Comparison of ENCODE assay signal across 15 cellular contexts in genomic region chr14:84482256-84483071, GRCh38.
A peak's percentile ranks its signal among the peaks of the same experiment; 100 is the strongest.
DNase-seq lines count a peak whose midpoint lies in the region; ATAC-seq and TF ChIP-seq lines count a peak whose summit lies in the region.
"Had no signal": no experiment of that assay in that cellular context is flagged by ENCODE, and none has a peak within 500 bp of the region (broad histone marks: within the 10 kb centered on the region; RNA-seq: fewer than 3 reads in every experiment).

No MANE protein-coding gene starts in this region.

- intact Hi-C loops in IMR-90 (cut with micrococcal nuclease), result loop anchor here (5.0 kb wide), 1 partner anchor 1045 kb away; no protein-coding TSS in a partner anchor

- in situ Hi-C loops in IMR-90 (cut with MboI; ENCODE audit: low sequenced_read_pairs), result no loop called here

- peak overlapping the region; percentile 13 for H3K4me3 Mint-ChIP-seq in mesothelial cell of epicardium
- no peak overlapping the region for H3K4me3 Mint-ChIP-seq in stimulated activated naive CD8-positive, alpha-beta T cell treated with anti-CD3 and anti-CD28 coated beads, Interleukin-15, amount 100 ng/mL, for 72 hours
- H3K4me3 Mint-ChIP-seq: B cell had no signal

- H3K27ac ChIP-seq in IMR-90 (ENCODE audit: insufficient read depth, low read length), result peak overlapping the region; percentile 56; the same call in 1 of the 2 replicates
- H3K27ac ChIP-seq: cardiac muscle cell, HL-60 had no signal

- ATAC-seq in IMR-90 (ENCODE audit: low read depth), result peak; percentile 91
- no peak for ATAC-seq in stimulated activated naive CD8-positive, alpha-beta T cell treated with anti-CD3 and anti-CD28 coated beads, Interleukin-15, amount 100 ng/mL, for 72 hours
- ATAC-seq: Panc1 had no signal

- H2AK5ac ChIP-seq in IMR-90 (ENCODE audit: low read depth, low read length), result no peak overlapping the region

- peak overlapping the region; percentile 65 for H2BK5ac ChIP-seq in IMR-90 (ENCODE audit: low read depth, low read length, poor library complexity, severe bottlenecking)

- CTCF ChIA-PET in IMR-90 (lab: Yijun Ruan, JAX), result interaction anchor here (0.6 to 0.9 kb wide), 3 partner anchors 40 to 1158 kb away, joined by 3 to 4 read pairs (median 3); no protein-coding TSS in a partner anchor

- no TSS peak for BruUV-seq in IMR-90 (replicated peaks; lab: Mats Ljungman, UMichigan)

- H2BK20ac ChIP-seq in IMR-90 (ENCODE audit: low read depth, low read length), result peak overlapping the region; percentile 80; the same call in 1 of the 2 replicates

- H3K9me3 Mint-ChIP-seq in mesothelial cell of epicardium, result peaks cover 4% of the 10 kb centered on the region
- H3K9me3 Mint-ChIP-seq in stimulated activated naive CD8-positive, alpha-beta T cell treated with anti-CD3 and anti-CD28 coated beads, Interleukin-15, amount 100 ng/mL, for 72 hours, result peaks cover 0 to 6% of the 10 kb centered on the region in 2 donors

- H4K91ac ChIP-seq in IMR-90 (ENCODE audit: insufficient read depth, low read depth, low read length), result no peak overlapping the region

- no peaks in the 10 kb centered on the region for H3K9me1 ChIP-seq in IMR-90 (ENCODE audit: insufficient read depth, low read length)

- H3K4me2 ChIP-seq in IMR-90 (ENCODE audit: low read depth, low read length), result peak overlapping the region; percentile 54

- peak overlapping the region; percentile 66 for H3K27ac Mint-ChIP-seq in mesothelial cell of epicardium
- H3K27ac Mint-ChIP-seq in stimulated activated naive CD8-positive, alpha-beta T cell treated with anti-CD3 and anti-CD28 coated beads, Interleukin-15, amount 100 ng/mL, for 72 hours, result no peak overlapping the region
- H3K27ac Mint-ChIP-seq: B cell had no signal

- H3K9me3 ChIP-seq in IMR-90 (ENCODE audit: control insufficient read depth, insufficient read depth, low read length), result no peaks in the 10 kb centered on the region

- no peak overlapping the region; the same call in 2 of the 3 replicates for H2BK15ac ChIP-seq in IMR-90 (ENCODE audit: low read depth, low read length)

- no peaks in the 10 kb centered on the region for H3K27me3 Mint-ChIP-seq in mesothelial cell of epicardium (ENCODE audit: low read depth)
- no peaks in the 10 kb centered on the region for H3K27me3 Mint-ChIP-seq in stimulated activated naive CD8-positive, alpha-beta T cell treated with anti-CD3 and anti-CD28 coated beads, Interleukin-15, amount 100 ng/mL, for 72 hours
- H3K27me3 Mint-ChIP-seq: B cell had no signal

- H2AK9ac ChIP-seq in IMR-90 (replicated peaks; ENCODE audit: low read depth, low read length, poor library complexity), result no peak overlapping the region

- dilution Hi-C loops in IMR-90 (cut with HindIII; ENCODE audit: low sequenced_read_pairs, unreplicated experiment), result no loop called here

- no peak for TF ChIP-seq POLR2A in IMR-90 (IDR thresholded peaks at IDR 0.05; ENCODE audit: low read depth, low read length)

- H3K4ac ChIP-seq in IMR-90 (ENCODE audit: low read depth, low read length), result no peak overlapping the region

- no peak overlapping the region for H3K9ac ChIP-seq in IMR-90 (ENCODE audit: low read depth, low read length)

- no peaks in the 10 kb centered on the region for H3K79me1 ChIP-seq in IMR-90 (ENCODE audit: low read depth in 1 of 2, low read length in 2 of 2)

- WGBS in IMR-90 (ENCODE audit: extremely low coverage in 2 of 2, insufficient read length in 1 of 2), 2 experiments, result no CpG with 5 or more reads among the region's 5 CpGs

- H4K20me1 ChIP-seq in IMR-90 (ENCODE audit: insufficient read depth, low read length), result no peaks in the 10 kb centered on the region

- POLR2A ChIA-PET in IMR-90 (lab: Charles Lee; ENCODE audit: unreplicated experiment), result interaction anchor here (0.6 kb wide), 1 partner anchor 1047 kb away, joined by 3 read pairs; no protein-coding TSS in a partner anchor

- H3K23ac ChIP-seq in IMR-90 (ENCODE audit: low read depth, low read length), result no peak overlapping the region

- TF ChIP-seq CTCF in AG09309 (IDR thresholded peaks at IDR 0.05; ENCODE audit: control insufficient read depth, insufficient read depth, low read depth, low read length, missing control alignments), result no peak
- no peak for TF ChIP-seq CTCF in IMR-90 (conservative IDR thresholded peaks at IDR 0.05; ENCODE audit: low read depth, low read length)
- TF ChIP-seq CTCF in mesothelial cell of epicardium (IDR thresholded peaks at IDR 0.05; ENCODE audit: unreplicated experiment), result no peak

- no peak overlapping the region for H4K5ac ChIP-seq in IMR-90 (ENCODE audit: low read depth, low read length)

- H3K14ac ChIP-seq in IMR-90 (replicated peaks; ENCODE audit: low read depth, low read length), result no peak overlapping the region

- peak overlapping the region; percentile 82 for H2BK120ac ChIP-seq in IMR-90 (ENCODE audit: low read depth, low read length)

- peak overlapping the region; percentile 85 for H3K18ac ChIP-seq in IMR-90 (ENCODE audit: low read depth, low read length)

- H3K36me3 ChIP-seq in IMR-90 (ENCODE audit: control insufficient read depth, insufficient read depth, low read length), result no peaks in the 10 kb centered on the region
- H3K36me3 ChIP-seq: cardiac muscle cell had no signal

- TF ChIP-seq RAD21 in IMR-90 (IDR thresholded peaks at IDR 0.05; ENCODE audit: low read length), result no peak

- peak; percentile 1 for DNase-seq in AG09309 (ENCODE audit: low read depth)
- peak; percentile 75 for DNase-seq in IMR-90
- peak; percentile 72 for DNase-seq in dermis blood vessel endothelial cell
- no peak for DNase-seq in mesothelial cell of epicardium (ENCODE audit: low spot score in 2 of 2, unreplicated experiment in 2 of 2)
- DNase-seq in NCI-H82 treated with DMSO at 0.1 percent for 48 hours (lab: John Stamatoyannopoulos, UW; ENCODE audit: unreplicated experiment), result no peak
- DNase-seq in ureter (ENCODE audit: low spot score), result no peak
- DNase-seq in COLO668 (lab: John Stamatoyannopoulos, UW; ENCODE audit: unreplicated experiment), result no peak
- DNase-seq in stimulated activated naive CD8-positive, alpha-beta T cell treated with anti-CD3 and anti-CD28 coated beads, Interleukin-15, amount 100 ng/mL, for 72 hours, result no peak
- DNase-seq: activated CD4-positive, alpha-beta T cell treated with anti-CD3 and anti-CD28 coated beads for 48 hours; erythroblast; T-helper 2 cell had no signal

- no peaks in the 10 kb centered on the region; the same call in 1 of the 2 replicates for H3K4me1 ChIP-seq in IMR-90 (ENCODE audit: control insufficient read depth, insufficient read depth, low read length)

- no peak overlapping the region for H3K56ac ChIP-seq in IMR-90 (ENCODE audit: extremely low read depth, insufficient read depth, low read length)

- no peak overlapping the region for H3K4me3 ChIP-seq in AG09309 (ENCODE audit: control insufficient read depth, low read depth, low read length)
- no peak overlapping the region for H3K4me3 ChIP-seq in IMR-90 (ENCODE audit: insufficient read depth, low read depth, low read length)
- H3K4me3 ChIP-seq: cardiac muscle cell had no signal

- H3K36me3 Mint-ChIP-seq in mesothelial cell of epicardium, result no peaks in the 10 kb centered on the region

- peak overlapping the region in 1 of 2 experiments; percentile 69; a peak in 1 of 4 replicates for H4K8ac ChIP-seq in IMR-90 (ENCODE audit: low read depth in 2 of 2, low read length in 2 of 2)

- H3K27me3 ChIP-seq in IMR-90 (ENCODE audit: control insufficient read depth, insufficient read depth, low read length), result no peaks in the 10 kb centered on the region
- H3K27me3 ChIP-seq: cardiac muscle cell had no signal

- peaks cover 45% of the 10 kb centered on the region for H3K4me1 Mint-ChIP-seq in mesothelial cell of epicardium
- no peaks in the 10 kb centered on the region for H3K4me1 Mint-ChIP-seq in stimulated activated naive CD8-positive, alpha-beta T cell treated with anti-CD3 and anti-CD28 coated beads, Interleukin-15, amount 100 ng/mL, for 72 hours
- H3K4me1 Mint-ChIP-seq: B cell had no signal

- no peak overlapping the region for H2AFZ ChIP-seq in IMR-90 (replicated peaks; ENCODE audit: low read length, poor library complexity)

TF ChIP-seq in IMR-90, 13 proteins besides CTCF, POLR2A, EP300 and RAD21:
- TF ChIP-seq USF2 (IDR thresholded peaks at IDR 0.05; ENCODE audit: low read depth, low read length), result no peak

Comparison
In these comparisons a context has a peak if more than half of its experiments do, and no peak if none do; other contexts are left out.
1. DNase-seq: peak in AG09309 (single experiment), IMR-90 (single experiment) and dermis blood vessel endothelial cell (single experiment); none in mesothelial cell of epicardium (0 of 2), NCI-H82 treated with DMSO at 0.1 percent for 48 hours (single experiment), ureter (single experiment), COLO668 (single experiment) and stimulated activated naive CD8-positive, alpha-beta T cell treated with anti-CD3 and anti-CD28 coated beads, Interleukin-15, amount 100 ng/mL, for 72 hours (0 of 2).